ENCODE assay signal across 8 cellular contexts in the genomic region with DNA sequence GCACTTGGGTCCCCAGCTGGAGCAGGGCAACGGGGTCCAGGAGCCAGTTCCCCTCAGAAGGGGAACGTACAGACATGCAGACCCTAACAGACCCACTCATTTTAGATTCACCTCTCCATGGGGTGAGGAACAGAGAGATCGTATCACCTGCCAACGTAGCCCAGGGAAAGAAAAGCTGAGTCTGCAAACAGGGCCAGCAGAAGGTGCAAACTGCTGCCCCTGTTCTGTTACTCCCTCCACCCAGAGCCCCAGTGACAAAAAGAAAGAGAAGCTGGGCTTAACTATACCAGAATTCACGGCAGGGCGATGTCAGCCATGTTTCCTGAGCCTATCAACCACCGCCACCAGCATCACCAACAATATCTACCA. TPM values are rescaled to one million over a fixed set of nuclear protein-coding genes. Genes with fewer than 3 reads are reported as not detected.
DNase-seq lines count a peak whose midpoint lies in the region; ATAC-seq and TF ChIP-seq lines count a peak whose summit lies in the region.

No MANE protein-coding gene starts in this region.

- H3K27ac ChIP-seq in right lobe of liver (peak overlapping the region in 2 of 3 donors; percentile 86 to 95), thymus (ENCODE audit: low read depth) (peak overlapping the region; percentile 85)

- no peak for ATAC-seq in right lobe of liver

- H3K4me3 ChIP-seq in astrocyte of the cerebellum (ENCODE audit: low read depth, low read length) (peak overlapping the region; percentile 87), right lobe of liver (peak overlapping the region in 2 of 3 donors; percentile 68 to 81), thymus (ENCODE audit: low read length) (peak overlapping the region; percentile 62)

- H3K4me1 ChIP-seq in right lobe of liver (peaks cover 0 to 31% (median 6%) of the 10 kb centered on the region in 4 donors), thymus (ENCODE audit: control insufficient read depth, insufficient read depth, low read length) (peaks cover 9% of the 10 kb centered on the region)

- in situ Hi-C loops in astrocyte of the cerebellum (cut with HindIII; ENCODE audit: low sequenced_read_pairs), result no loop called here

- TF ChIP-seq CTCF in astrocyte of the cerebellum (IDR thresholded peaks at IDR 0.05; ENCODE audit: low read depth, low read length, missing control alignments) (no peak), right lobe of liver (IDR thresholded peaks at IDR 0.05) (no peak)

- H3K9me3 ChIP-seq in right lobe of liver (no peaks in the 10 kb centered on the region), thymus (ENCODE audit: control insufficient read depth) (no peaks in the 10 kb centered on the region)

- intact Hi-C loops in right lobe of liver (cut with DNase I), result no loop called here

- H3K36me3 ChIP-seq in right lobe of liver (no peaks in the 10 kb centered on the region), thymus (ENCODE audit: control insufficient read depth, insufficient read depth) (no peaks in the 10 kb centered on the region)

- H3K27me3 Mint-ChIP-seq in T-helper 2 cell treated with Interferon-gamma antibody and Interleukin-4, amounts not matched to agents 5 μg/mL and 100 μg/mL, for 36 hours (ENCODE audit: low read depth), result peaks cover 15% of the 10 kb centered on the region

- peak overlapping the region; percentile 85 for H3K4me3 Mint-ChIP-seq in T-helper 2 cell treated with Interferon-gamma antibody and Interleukin-4, amounts not matched to agents 5 μg/mL and 100 μg/mL, for 36 hours

- H3K9me3 Mint-ChIP-seq in T-helper 2 cell treated with Interferon-gamma antibody and Interleukin-4, amounts not matched to agents 5 μg/mL and 100 μg/mL, for 36 hours, result no peaks in the 10 kb centered on the region

- H3K27ac Mint-ChIP-seq in T-helper 2 cell treated with Interferon-gamma antibody and Interleukin-4, amounts not matched to agents 5 μg/mL and 100 μg/mL, for 36 hours, result peak overlapping the region; percentile 95

- peaks cover 30% of the 10 kb centered on the region for H3K4me1 Mint-ChIP-seq in T-helper 2 cell treated with Interferon-gamma antibody and Interleukin-4, amounts not matched to agents 5 μg/mL and 100 μg/mL, for 36 hours (ENCODE audit: low read depth)

- DNase-seq in T-helper 2 cell treated with Interferon-gamma antibody and Interleukin-4, amounts not matched to agents 5 μg/mL and 100 μg/mL, for 36 hours (ENCODE audit: low spot score), result no peak
- DNase-seq in T-helper 2 cell, result no peak
- no peak for DNase-seq in astrocyte of the cerebellum (ENCODE audit: low read depth)
- no peak for DNase-seq in right lobe of liver
- no peak for DNase-seq in central memory CD4-positive, alpha-beta T cell
- no peak for DNase-seq in NCI-H1694 treated with DMSO at 0.1 percent for 48 hours (lab: John Stamatoyannopoulos, UW)
- no peak for DNase-seq in stimulated activated CD4-positive, alpha-beta T cell treated with anti-CD3 and anti-CD28 coated beads, Interleukin-12 subunit alpha, Interleukin-12 subunit beta, amount 100 ng/mL, for 4 hours

- no peak for TF ChIP-seq POLR2A in right lobe of liver (IDR thresholded peaks at IDR 0.05)

- H3K27me3 ChIP-seq in right lobe of liver (no peaks in the 10 kb centered on the region), thymus (ENCODE audit: control insufficient read depth, insufficient read depth) (no peaks in the 10 kb centered on the region)

- H3K36me3 Mint-ChIP-seq in T-helper 2 cell treated with Interferon-gamma antibody and Interleukin-4, amounts not matched to agents 5 μg/mL and 100 μg/mL, for 36 hours (ENCODE audit: low read depth), result no peaks in the 10 kb centered on the region

- WGBS in right lobe of liver (ENCODE audit: insufficient coverage, low coverage, low lambda C conversion rate, missing lambda C conversion rate), result 75% methylated on average over 4 of the region's 7 CpGs
- 83% methylated on average over 7 of the region's 7 CpGs for WGBS in thymus

RNA-seq across cellular contexts. Expression of gene HS1BP3, which starts 0.8 kb away (rescaled TPM):
- total RNA-seq in right lobe of liver, result 10 to 100 TPM; 17.5 to 34.7 (median 20.2) TPM
- 17.4 TPM for polyA plus RNA-seq in thymus

RNA-seq across cellular contexts. Expression of gene GDF7, which starts 15.2 kb away (rescaled TPM):
- total RNA-seq in right lobe of liver, result 1 to 10 TPM in 5 of 6 experiments, under 1 TPM in 1; 0.95 to 5.0 (median 2.9) TPM
- 0.34 TPM for polyA plus RNA-seq in thymus
